ENCODE assay signal across 19 cellular contexts in genomic region chr7:134565643-134566136, GRCh38. TPM values are rescaled to one million over a fixed set of nuclear protein-coding genes. Genes with fewer than 3 reads are reported as not detected.
DNase-seq lines count a peak whose midpoint lies in the region; ATAC-seq and TF ChIP-seq lines count a peak whose summit lies in the region.
"Had no signal": no experiment of that assay in that cellular context is flagged by ENCODE, and none has a peak within 500 bp of the region (broad histone marks: within the 10 kb centered on the region; RNA-seq: fewer than 3 reads in every experiment).

No MANE protein-coding gene starts in this region.

- H3K4me1 Mint-ChIP-seq in nephron progenitor cell: no peaks in the 10 kb centered on the region
- no peaks in the 10 kb centered on the region for H3K4me1 Mint-ChIP-seq in activated T-helper 1 cell treated with anti-CD3 and anti-CD28 coated beads, Interleukin-12 subunit alpha, Interleukin-12 subunit beta, Interleukin-2, Interleukin-4 antibody, amounts not matched to agents 30 ng/mL and 10 ng/mL and 1 ng/mL, durations not matched to agents 14 hours and 24 hours and 36 hours (ENCODE audit: low read depth)

- peaks cover 25% of the 10 kb centered on the region for H3K27me3 Mint-ChIP-seq in nephron progenitor cell (ENCODE audit: low read depth, poor library complexity)
- H3K27me3 Mint-ChIP-seq in activated T-helper 1 cell treated with anti-CD3 and anti-CD28 coated beads, Interleukin-12 subunit alpha, Interleukin-12 subunit beta, Interleukin-2, Interleukin-4 antibody, amounts not matched to agents 30 ng/mL and 10 ng/mL and 1 ng/mL, durations not matched to agents 14 hours and 24 hours and 36 hours (ENCODE audit: insufficient read depth): no peaks in the 10 kb centered on the region
- H3K27me3 Mint-ChIP-seq: activated CD4-positive, alpha-beta memory T cell treated with anti-CD3 and anti-CD28 coated beads for 36 hours had no signal

- H3K4me1 ChIP-seq in right atrium auricular region (peaks cover 0 to 6% of the 10 kb centered on the region in 2 donors), esophagus (ENCODE audit: control insufficient read depth in 2 of 2, insufficient read depth in 2 of 2, low read length in 1 of 2) (peaks cover 0 to 17% of the 10 kb centered on the region in 2 donors)
- H3K4me1 ChIP-seq: body of pancreas, heart right ventricle, sigmoid colon had no signal

- WGBS in esophagus, 2 donors: 27 to 47% methylated on average over 2 of the region's 2 CpGs

- H3K27ac Mint-ChIP-seq in nephron progenitor cell: peak overlapping the region; percentile 26
- H3K27ac Mint-ChIP-seq in activated T-helper 1 cell treated with anti-CD3 and anti-CD28 coated beads, Interleukin-12 subunit alpha, Interleukin-12 subunit beta, Interleukin-2, Interleukin-4 antibody, amounts not matched to agents 30 ng/mL and 10 ng/mL and 1 ng/mL, durations not matched to agents 14 hours and 24 hours and 36 hours: no peak overlapping the region
- H3K27ac Mint-ChIP-seq: activated CD4-positive, alpha-beta memory T cell treated with anti-CD3 and anti-CD28 coated beads for 36 hours; naive thymus-derived CD4-positive, alpha-beta T cell; stimulated activated naive B cell treated with anti-CD40 and anti-IgM and Interleukin-4, amounts not matched to agents 10 μg/mL and 1 μg/mL and 100 μg/mL, for 72 hours had no signal

- no peaks in the 10 kb centered on the region for H3K9me3 ChIP-seq in right atrium auricular region
- H3K9me3 ChIP-seq in esophagus (ENCODE audit: control insufficient read depth in 2 of 2, insufficient read depth in 1 of 2, low read depth in 1 of 2, low read length in 1 of 2): no peaks in the 10 kb centered on the region
- H3K9me3 ChIP-seq: body of pancreas, sigmoid colon had no signal

- no peak overlapping the region for H3K4me3 Mint-ChIP-seq in nephron progenitor cell
- no peak overlapping the region for H3K4me3 Mint-ChIP-seq in activated T-helper 1 cell treated with anti-CD3 and anti-CD28 coated beads, Interleukin-12 subunit alpha, Interleukin-12 subunit beta, Interleukin-2, Interleukin-4 antibody, amounts not matched to agents 30 ng/mL and 10 ng/mL and 1 ng/mL, durations not matched to agents 14 hours and 24 hours and 36 hours
- H3K4me3 Mint-ChIP-seq: activated CD4-positive, alpha-beta memory T cell treated with anti-CD3 and anti-CD28 coated beads for 36 hours; naive thymus-derived CD4-positive, alpha-beta T cell; stimulated activated naive B cell treated with anti-CD40 and anti-IgM and Interleukin-4, amounts not matched to agents 10 μg/mL and 1 μg/mL and 100 μg/mL, for 72 hours had no signal

- DNase-seq in right atrium auricular region (ENCODE audit: low spot score) (peak; percentile 66), left ventricle myocardium superior (no peak), nephron progenitor cell (no peak), HuH-7.5 (ENCODE audit: low spot score) (no peak)
- DNase-seq in activated T-helper 1 cell treated with anti-CD3 and anti-CD28 coated beads, Interleukin-12 subunit alpha, Interleukin-12 subunit beta, Interleukin-2, Interleukin-4 antibody, amounts not matched to agents 30 ng/mL and 10 ng/mL and 1 ng/mL, durations not matched to agents 14 hours and 24 hours and 36 hours (ENCODE audit: low spot score): no peak
- DNase-seq: activated CD4-positive, alpha-beta memory T cell treated with anti-CD3 and anti-CD28 coated beads for 36 hours; body of pancreas; effector memory CD4-positive, alpha-beta T cell; GF-D8; heart right ventricle; left cardiac atrium; naive thymus-derived CD4-positive, alpha-beta T cell; NCI-H446 treated with DMSO at 0.1 percent for 48 hours; sigmoid colon; stimulated activated naive B cell treated with anti-CD40 and anti-IgM and Interleukin-4, amounts not matched to agents 10 μg/mL and 1 μg/mL and 100 μg/mL, for 72 hours; T-helper 9 cell had no signal

- H3K36me3 ChIP-seq in right atrium auricular region (no peaks in the 10 kb centered on the region), esophagus (ENCODE audit: control insufficient read depth in 2 of 2, insufficient read depth in 2 of 2, low read length in 1 of 2) (no peaks in the 10 kb centered on the region)
- H3K36me3 ChIP-seq: heart right ventricle, sigmoid colon had no signal

- no peak for TF ChIP-seq CTCF in right atrium auricular region (IDR thresholded peaks at IDR 0.05)
- no peak for TF ChIP-seq CTCF in nephron progenitor cell (IDR thresholded peaks at IDR 0.05)

- H3K27me3 ChIP-seq in right atrium auricular region (no peaks in the 10 kb centered on the region), esophagus (ENCODE audit: control insufficient read depth in 1 of 2, insufficient read depth in 2 of 2, low read length in 2 of 2) (no peaks in the 10 kb centered on the region)
- H3K27me3 ChIP-seq: body of pancreas, sigmoid colon had no signal

- H3K27ac ChIP-seq in right atrium auricular region: peak overlapping the region in 1 of 2 donors; percentile 43
- peak overlapping the region; percentile 56 to 77 for H3K27ac ChIP-seq in esophagus (ENCODE audit: low read depth in 2 of 2, low read length in 1 of 2)
- H3K27ac ChIP-seq: body of pancreas, heart right ventricle had no signal

- intact Hi-C loops in left ventricle myocardium superior (cut with micrococcal nuclease): no loop called here
- intact Hi-C loops in activated T-helper 1 cell treated with anti-CD3 and anti-CD28 coated beads, Interleukin-12 subunit alpha, Interleukin-12 subunit beta, Interleukin-2, Interleukin-4 antibody, amounts not matched to agents 30 ng/mL and 10 ng/mL and 1 ng/mL, durations not matched to agents 14 hours and 24 hours and 36 hours (cut with micrococcal nuclease): no loop called here

- H3K4me3 ChIP-seq in right atrium auricular region: no peak overlapping the region
- H3K4me3 ChIP-seq in esophagus (ENCODE audit: low read depth in 1 of 2, low read length in 2 of 2): no peak overlapping the region
- H3K4me3 ChIP-seq: body of pancreas, heart right ventricle, sigmoid colon had no signal

- ATAC-seq in left ventricle myocardium superior (no peak), HG03025 (IDR thresholded peaks at IDR 0.05; ENCODE audit: low FRiP score, unreplicated experiment) (no peak), GM18907 (IDR thresholded peaks at IDR 0.05; ENCODE audit: unreplicated experiment) (no peak)
- ATAC-seq: body of pancreas; naive thymus-derived CD4-positive, alpha-beta T cell; stimulated activated naive B cell treated with anti-CD40 and anti-IgM and Interleukin-4, amounts not matched to agents 10 μg/mL and 1 μg/mL and 100 μg/mL, for 72 hours had no signal

- H3K36me3 Mint-ChIP-seq in nephron progenitor cell (ENCODE audit: low read depth): no peaks in the 10 kb centered on the region
- no peaks in the 10 kb centered on the region for H3K36me3 Mint-ChIP-seq in activated T-helper 1 cell treated with anti-CD3 and anti-CD28 coated beads, Interleukin-12 subunit alpha, Interleukin-12 subunit beta, Interleukin-2, Interleukin-4 antibody, amounts not matched to agents 30 ng/mL and 10 ng/mL and 1 ng/mL, durations not matched to agents 14 hours and 24 hours and 36 hours (ENCODE audit: low read depth)
- H3K36me3 Mint-ChIP-seq: activated CD4-positive, alpha-beta memory T cell treated with anti-CD3 and anti-CD28 coated beads for 36 hours had no signal

- peaks cover 65% of the 10 kb centered on the region for H3K9me3 Mint-ChIP-seq in nephron progenitor cell
- peaks cover 11% of the 10 kb centered on the region for H3K9me3 Mint-ChIP-seq in activated T-helper 1 cell treated with anti-CD3 and anti-CD28 coated beads, Interleukin-12 subunit alpha, Interleukin-12 subunit beta, Interleukin-2, Interleukin-4 antibody, amounts not matched to agents 30 ng/mL and 10 ng/mL and 1 ng/mL, durations not matched to agents 14 hours and 24 hours and 36 hours

RNA-seq across cellular contexts. Expression of gene AKR1B15, which starts 16.8 kb away (rescaled TPM):
- total RNA-seq in right atrium auricular region: under 1 TPM in 1 of 2 donors, not detected in 1; 0.20 TPM
- not detected for total RNA-seq in left ventricle myocardium superior
- polyA plus RNA-seq in esophagus: under 1 TPM; 0.24 to 0.86 TPM
- not detected in 2 replicates for total RNA-seq in activated T-helper 1 cell treated with anti-CD3 and anti-CD28 coated beads, Interleukin-12 subunit alpha, Interleukin-12 subunit beta, Interleukin-2, Interleukin-4 antibody, amounts not matched to agents 30 ng/mL and 10 ng/mL and 1 ng/mL, durations not matched to agents 14 hours and 24 hours and 36 hours
- total RNA-seq: activated CD4-positive, alpha-beta memory T cell treated with anti-CD3 and anti-CD28 coated beads for 36 hours; heart right ventricle; naive thymus-derived CD4-positive, alpha-beta T cell; sigmoid colon had no signal
- polyA plus RNA-seq: heart right ventricle; naive thymus-derived CD4-positive, alpha-beta T cell had no signal

RNA-seq across cellular contexts. Expression of gene AKR1B10, which starts 38.3 kb away (rescaled TPM):
- 1 to 10 TPM in 1 of 2 donors, under 1 TPM in 1; 0.51 to 1.0 TPM for total RNA-seq in right atrium auricular region
- 0.45 TPM for total RNA-seq in left ventricle myocardium superior
- polyA plus RNA-seq in esophagus: 100 to 1,000 TPM; 104 to 183 TPM
- not detected in 2 replicates for total RNA-seq in activated T-helper 1 cell treated with anti-CD3 and anti-CD28 coated beads, Interleukin-12 subunit alpha, Interleukin-12 subunit beta, Interleukin-2, Interleukin-4 antibody, amounts not matched to agents 30 ng/mL and 10 ng/mL and 1 ng/mL, durations not matched to agents 14 hours and 24 hours and 36 hours
- total RNA-seq: activated CD4-positive, alpha-beta memory T cell treated with anti-CD3 and anti-CD28 coated beads for 36 hours; naive thymus-derived CD4-positive, alpha-beta T cell had no signal
- polyA plus RNA-seq: naive thymus-derived CD4-positive, alpha-beta T cell had no signal
